Comparison of ENCODE assay signal across 1 cellular context in the genomic region with DNA sequence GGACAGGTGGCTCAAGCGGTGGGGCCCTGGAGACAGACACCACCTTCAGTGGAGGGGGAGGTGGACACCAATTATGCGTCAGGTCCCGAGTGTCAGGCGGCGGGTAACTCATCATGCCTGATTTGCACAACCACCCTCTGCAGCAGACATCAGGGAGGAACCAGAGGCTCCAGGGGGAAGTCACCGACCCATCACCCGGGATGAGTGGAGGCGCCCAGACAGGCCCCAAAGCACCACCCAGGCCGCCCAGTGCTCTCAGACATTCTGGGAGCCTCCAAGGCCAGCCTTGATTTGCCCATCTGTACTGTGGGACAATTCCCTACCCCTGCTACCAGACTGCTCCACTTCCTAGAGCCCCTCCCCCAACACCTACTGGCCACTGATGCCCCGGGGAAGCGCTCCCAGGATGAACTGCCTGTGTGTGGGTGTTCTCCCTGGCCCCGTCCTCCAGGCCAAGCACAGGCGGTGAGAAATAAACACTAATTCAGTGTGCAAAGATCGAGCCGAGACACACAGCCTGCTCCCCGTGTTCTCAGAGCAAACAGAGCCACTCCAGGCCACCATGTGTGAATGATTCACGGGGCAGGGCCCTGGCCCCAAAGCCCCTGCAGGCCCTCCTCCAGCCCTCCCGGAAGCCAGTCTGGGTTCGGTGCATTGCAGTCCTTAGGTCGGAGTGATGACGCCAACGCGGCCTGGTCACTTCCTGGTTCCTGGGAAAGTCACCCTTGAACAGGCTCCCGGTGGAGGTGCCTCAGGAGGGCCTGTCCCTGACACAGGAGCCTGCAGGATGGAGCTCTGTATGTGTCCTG.
A peak's percentile ranks its signal among the peaks of the same experiment; 100 is the strongest.
TF ChIP-seq lines count a peak whose summit lies in the region.

No MANE protein-coding gene starts in this region.

TF ChIP-seq in HepG2, 621 proteins besides CTCF, POLR2A, EP300 and RAD21 (continued from another document):
- TF ChIP-seq ZNF770 (CRISPR knock-in tag; IDR thresholded peaks at IDR 0.05) = no peak; the same call in 1 of the 2 replicates
- TF ChIP-seq FOXK2 (IDR thresholded peaks at IDR 0.05) = no peak; the same call in 1 of the 2 replicates
- peak; percentile 77; the same call in 1 of the 2 replicates for TF ChIP-seq ZBTB25 (CRISPR knock-in tag; IDR thresholded peaks at IDR 0.05)
- no peak; the same call in 1 of the 2 replicates for TF ChIP-seq ZNF317 (CRISPR knock-in tag; IDR thresholded peaks at IDR 0.05)
- TF ChIP-seq ZNF530 (CRISPR knock-in tag; IDR thresholded peaks at IDR 0.05; ENCODE audit: low read depth) = no peak
- TF ChIP-seq ZSCAN31 (CRISPR knock-in tag; IDR thresholded peaks at IDR 0.05; ENCODE audit: low read depth) = peak; percentile 97
- no peak for TF ChIP-seq NKX3-1 (CRISPR knock-in tag; IDR thresholded peaks at IDR 0.05)
- TF ChIP-seq ZBTB20 (CRISPR knock-in tag; IDR thresholded peaks at IDR 0.05; ENCODE audit: borderline replicate concordance, low read depth) = peak; percentile 87; the same call in 1 of the 2 replicates
- no peak; the same call in 1 of the 2 replicates for TF ChIP-seq ZNF383 (CRISPR knock-in tag; IDR thresholded peaks at IDR 0.05; ENCODE audit: borderline replicate concordance)
- TF ChIP-seq ZFX (CRISPR knock-in tag; IDR thresholded peaks at IDR 0.05; ENCODE audit: low read depth) = peak; percentile 99
- peak; percentile 71 for TF ChIP-seq GABPA (IDR thresholded peaks at IDR 0.05; ENCODE audit: low read depth, low read length)
- peak; percentile 93 for TF ChIP-seq GABPA (CRISPR knock-in tag; IDR thresholded peaks at IDR 0.05; ENCODE audit: low read depth)
- no peak for TF ChIP-seq ZNF557 (CRISPR knock-in tag; IDR thresholded peaks at IDR 0.05)
- peak; percentile 71 for TF ChIP-seq ZNF441 (CRISPR knock-in tag; IDR thresholded peaks at IDR 0.05; ENCODE audit: borderline replicate concordance)
- no peak for TF ChIP-seq NR0B2 (CRISPR knock-in tag; IDR thresholded peaks at IDR 0.05)
- TF ChIP-seq SNRNP70 (IDR thresholded peaks at IDR 0.05; ENCODE audit: low read depth, low read length) = no peak
- TF ChIP-seq TOE1 (CRISPR knock-in tag; IDR thresholded peaks at IDR 0.05) = no peak; the same call in 1 of the 2 replicates
- no peak; the same call in 1 of the 2 replicates for TF ChIP-seq MTF2 (CRISPR knock-in tag; IDR thresholded peaks at IDR 0.05; ENCODE audit: borderline replicate concordance)
- peak; percentile 66 for TF ChIP-seq ZNF781 (CRISPR knock-in tag; IDR thresholded peaks at IDR 0.05; ENCODE audit: borderline replicate concordance, not compliant biosample characterization)
- TF ChIP-seq, protein P1, sequence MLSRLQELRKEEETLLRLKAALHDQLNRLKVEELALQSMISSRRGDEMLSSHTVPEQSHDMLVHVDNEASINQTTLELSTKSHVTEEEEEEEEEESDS (CRISPR knock-in tag; IDR thresholded peaks at IDR 0.05; ENCODE audit: borderline replicate concordance) = no peak
- TF ChIP-seq, protein P2, sequence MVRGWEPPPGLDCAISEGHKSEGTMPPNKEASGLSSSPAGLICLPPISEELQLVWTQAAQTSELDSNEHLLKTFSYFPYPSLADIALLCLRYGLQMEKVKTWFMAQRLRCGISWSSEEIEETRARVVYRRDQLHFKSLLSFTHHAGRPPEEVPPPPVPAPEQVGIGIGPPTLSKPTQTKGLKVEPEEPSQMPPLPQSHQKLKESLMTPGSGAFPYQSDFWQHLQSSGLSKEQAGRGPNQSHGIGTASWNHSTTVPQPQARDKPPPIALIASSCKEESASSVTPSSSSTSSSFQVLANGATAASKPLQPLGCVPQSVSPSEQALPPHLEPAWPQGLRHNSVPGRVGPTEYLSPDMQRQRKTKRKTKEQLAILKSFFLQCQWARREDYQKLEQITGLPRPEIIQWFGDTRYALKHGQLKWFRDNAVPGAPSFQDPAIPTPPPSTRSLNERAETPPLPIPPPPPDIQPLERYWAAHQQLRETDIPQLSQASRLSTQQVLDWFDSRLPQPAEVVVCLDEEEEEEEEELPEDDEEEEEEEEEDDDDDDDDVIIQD (CRISPR knock-in tag; IDR thresholded peaks at IDR 0.05; ENCODE audit: low read depth) = peak; percentile 86
- TF ChIP-seq TERF1 (CRISPR knock-in tag; IDR thresholded peaks at IDR 0.05) = no peak
